In genomic region chr18:47263828-47264314, GRCh38 we compare ENCODE assay signal across 18 cellular contexts. TPM values are rescaled to one million over a fixed set of nuclear protein-coding genes. Genes with fewer than 3 reads are reported as not detected.
DNase-seq lines count a peak whose midpoint lies in the region; ATAC-seq, FAIRE-seq and TF ChIP-seq lines count a peak whose summit lies in the region.
"Had no signal": no experiment of that assay in that cellular context is flagged by ENCODE, and none has a peak within 500 bp of the region (broad histone marks: within the 10 kb centered on the region; RNA-seq: fewer than 3 reads in every experiment).

No MANE protein-coding gene starts in this region.

- H3K79me2 ChIP-seq in osteoblast (ENCODE audit: insufficient read depth, low read length): no peaks in the 10 kb centered on the region

- no peak overlapping the region for H3K27ac Mint-ChIP-seq in CD8-positive, alpha-beta memory T cell
- H3K27ac Mint-ChIP-seq: stimulated activated naive CD8-positive, alpha-beta T cell treated with anti-CD3 and anti-CD28 coated beads, Interleukin-15, Interleukin-2, amounts not matched to agents 100 ng/mL and 50 ng/mL, for 24 hours had no signal

- peaks cover 0 to 4% (median 2%) of the 10 kb centered on the region in 5 donors for H3K9me3 Mint-ChIP-seq in CD8-positive, alpha-beta memory T cell
- H3K9me3 Mint-ChIP-seq: stimulated activated naive CD8-positive, alpha-beta T cell treated with anti-CD3 and anti-CD28 coated beads, Interleukin-15, Interleukin-2, amounts not matched to agents 100 ng/mL and 50 ng/mL, for 24 hours had no signal

- TF ChIP-seq EP300 in esophagus muscularis mucosa (IDR thresholded peaks at IDR 0.05) (no peak), gastroesophageal sphincter (IDR thresholded peaks at IDR 0.05) (no peak)

- H3K4me2 ChIP-seq in osteoblast (ENCODE audit: insufficient read depth, low read length): no peak overlapping the region

- H3K4me1 ChIP-seq in HUES6 (ENCODE audit: control insufficient read depth, insufficient read depth, low read length) (peaks cover 14% of the 10 kb centered on the region), esophagus muscularis mucosa (peaks cover 4 to 30% (median 26%) of the 10 kb centered on the region in 4 donors), osteoblast (ENCODE audit: insufficient read depth, low read length) (no peaks in the 10 kb centered on the region), gastroesophageal sphincter (peaks cover 0 to 32% (median 10%) of the 10 kb centered on the region in 3 donors)
- H3K4me1 ChIP-seq in CD8-positive, alpha-beta memory T cell (ENCODE audit: insufficient read depth, low read length): no peaks in the 10 kb centered on the region

- 0% methylated on average over 5 of the region's 35 CpGs for WGBS in esophagus muscularis mucosa
- WGBS in gastroesophageal sphincter (ENCODE audit: low coverage in 1 of 2), 2 donors: 15% methylated on average over 4 of the region's 35 CpGs; no CpG with 5 or more reads in 1 of the 2 donors

- CTCF ChIA-PET in CD8-positive, alpha-beta memory T cell (lab: Charles Lee): no interaction called here

- in situ Hi-C loops in ACHN (cut with HindIII; ENCODE audit: low pct_ligation_motif_present, low pct_unique_long_range_greater_than_20kb, low sequenced_read_pairs): no loop called here

- no peak for FAIRE-seq in D721Med (lab: Jason Lieb, UNC)

- POLR2A ChIA-PET in CD8-positive, alpha-beta memory T cell (lab: Charles Lee): no interaction called here

- H3K9ac ChIP-seq in HUES6 (ENCODE audit: low read length): no peak overlapping the region

- H3K36me3 ChIP-seq in HUES6 (ENCODE audit: control insufficient read depth, insufficient read depth, low read length) (no peaks in the 10 kb centered on the region), esophagus muscularis mucosa (no peaks in the 10 kb centered on the region), osteoblast (ENCODE audit: insufficient read depth, low read length) (no peaks in the 10 kb centered on the region), gastroesophageal sphincter (no peaks in the 10 kb centered on the region)
- H3K36me3 ChIP-seq in CD8-positive, alpha-beta memory T cell (ENCODE audit: insufficient read depth, low read length): no peaks in the 10 kb centered on the region
- H3K36me3 ChIP-seq: ovary had no signal

- H3K4me3 Mint-ChIP-seq in CD8-positive, alpha-beta memory T cell: no peak overlapping the region
- H3K4me3 Mint-ChIP-seq: stimulated activated naive CD8-positive, alpha-beta T cell treated with anti-CD3 and anti-CD28 coated beads, Interleukin-15, Interleukin-2, amounts not matched to agents 100 ng/mL and 50 ng/mL, for 24 hours had no signal

- peak; percentile 43 for DNase-seq in D721Med (ENCODE audit: insufficient read length, low spot score)
- no peak for DNase-seq in esophagus muscularis mucosa (ENCODE audit: extremely low spot score)
- peak; percentile 74 for DNase-seq in osteoblast (ENCODE audit: insufficient read length, low spot score, missing footprints)
- no peak for DNase-seq in CD8-positive, alpha-beta memory T cell
- DNase-seq in ACHN: no peak
- DNase-seq: central memory CD4-positive, alpha-beta T cell; foreskin melanocyte; NCI-H1048; NCI-H510A treated with DMSO at 0.1 percent for 48 hours; ovary; stimulated activated CD4-positive, alpha-beta T cell treated with anti-CD3 and anti-CD28 coated beads, Interleukin-2, amount 100 ng/mL, for 48 hours had no signal

- H3K9me3 ChIP-seq in HUES6 (ENCODE audit: control insufficient read depth, insufficient read depth, low read depth, low read length): no peaks in the 10 kb centered on the region
- peaks cover 0 to 9% (median 2%) of the 10 kb centered on the region in 4 donors for H3K9me3 ChIP-seq in esophagus muscularis mucosa
- H3K9me3 ChIP-seq in osteoblast (ENCODE audit: low read depth, low read length): no peaks in the 10 kb centered on the region
- H3K9me3 ChIP-seq in gastroesophageal sphincter: peaks cover 0 to 14% (median 0%) of the 10 kb centered on the region in 3 donors
- no peaks in the 10 kb centered on the region for H3K9me3 ChIP-seq in CD8-positive, alpha-beta memory T cell (ENCODE audit: low read length)

- TF ChIP-seq POLR2A in esophagus muscularis mucosa (IDR thresholded peaks at IDR 0.05; ENCODE audit: low read depth) (no peak), gastroesophageal sphincter (IDR thresholded peaks at IDR 0.05) (no peak)

- no peak overlapping the region for H2AFZ ChIP-seq in osteoblast (ENCODE audit: low read length)

- intact Hi-C loops in esophagus muscularis mucosa (cut with DNase I): no loop called here

- H3K4me3 ChIP-seq in HUES6 (ENCODE audit: low read depth, low read length) (peak overlapping the region; percentile 84), esophagus muscularis mucosa (peak overlapping the region in 3 of 4 donors; percentile 8 to 38 (median 37)), osteoblast (ENCODE audit: insufficient read depth, low read length) (no peak overlapping the region), gastroesophageal sphincter (peak overlapping the region in 1 of 2 donors; percentile 35)
- no peak overlapping the region for H3K4me3 ChIP-seq in CD8-positive, alpha-beta memory T cell (ENCODE audit: low read length)
- H3K4me3 ChIP-seq: ovary had no signal

- H3K27ac ChIP-seq in HUES6 (ENCODE audit: low read depth, low read length) (no peak overlapping the region), esophagus muscularis mucosa (replicated peaks in 1 of 4) (no peak overlapping the region), osteoblast (ENCODE audit: low read depth, low read length) (no peak overlapping the region), gastroesophageal sphincter (no peak overlapping the region)
- no peak overlapping the region for H3K27ac ChIP-seq in CD8-positive, alpha-beta memory T cell (ENCODE audit: low read depth, low read length)
- H3K27ac ChIP-seq: ovary, VCaP had no signal

- H3K36me3 Mint-ChIP-seq in CD8-positive, alpha-beta memory T cell: peaks cover 0 to 1% (median 0%) of the 10 kb centered on the region in 3 donors

- H3K27me3 ChIP-seq in HUES6 (ENCODE audit: control insufficient read depth, insufficient read depth, low read length) (peaks cover 96% of the 10 kb centered on the region), esophagus muscularis mucosa (peaks cover 0 to 80% (median 51%) of the 10 kb centered on the region in 4 donors), osteoblast (ENCODE audit: insufficient read depth, low read length) (peaks cover 40% of the 10 kb centered on the region), gastroesophageal sphincter (peaks cover 85% of the 10 kb centered on the region)
- H3K27me3 ChIP-seq in CD8-positive, alpha-beta memory T cell (ENCODE audit: insufficient read depth, low read length, poor library complexity, severe bottlenecking): peaks cover 9% of the 10 kb centered on the region
- H3K27me3 ChIP-seq: ovary had no signal

- H3K4me1 Mint-ChIP-seq in CD8-positive, alpha-beta memory T cell: peaks cover 0 to 3% (median 0%) of the 10 kb centered on the region in 3 donors

- TF ChIP-seq CTCF in D721Med (IDR thresholded peaks at IDR 0.05; ENCODE audit: insufficient read depth, missing control alignments) (no peak), esophagus muscularis mucosa (IDR thresholded peaks at IDR 0.05) (no peak), osteoblast (IDR thresholded peaks at IDR 0.05; ENCODE audit: extremely low read depth, low read depth, low read length) (no peak), gastroesophageal sphincter (IDR thresholded peaks at IDR 0.05) (no peak)

- ATAC-seq in gastroesophageal sphincter: no peak
- ATAC-seq in GM21529 (IDR thresholded peaks at IDR 0.05; ENCODE audit: unreplicated experiment): no peak
- ATAC-seq: left lobe of liver had no signal

- H4K20me1 ChIP-seq in osteoblast (ENCODE audit: insufficient read depth, low read length): no peaks in the 10 kb centered on the region

- H3K27me3 Mint-ChIP-seq in CD8-positive, alpha-beta memory T cell: peaks cover 48 to 80% of the 10 kb centered on the region in 2 donors

RNA-seq across cellular contexts. Expression of gene SKOR2, which starts 12.4 kb away (rescaled TPM):
- not detected for total RNA-seq in esophagus muscularis mucosa
- not detected in 2 replicates for total RNA-seq in osteoblast
- not detected for total RNA-seq in gastroesophageal sphincter
- not detected for total RNA-seq in CD8-positive, alpha-beta memory T cell
- not detected for polyA plus RNA-seq in CD8-positive, alpha-beta memory T cell
- total RNA-seq: HT1080, left lobe of liver, ovary had no signal

Comparison
In these comparisons a context has a peak if more than half of its experiments do, and no peak if none do; other contexts are left out.
1. DNase-seq: peak in D721Med (single experiment) and osteoblast (single experiment); none in esophagus muscularis mucosa (single experiment), CD8-positive, alpha-beta memory T cell (0 of 5) and ACHN (single experiment).
2. H3K4me3 ChIP-seq: peak in HUES6 (single experiment) and esophagus muscularis mucosa (3 of 4); none in osteoblast (single experiment) and CD8-positive, alpha-beta memory T cell (single experiment).